8 cellular contexts compared by ENCODE assay signal in genomic region chr1:92831368-92831761, GRCh38. TPM values are rescaled to one million over a fixed set of nuclear protein-coding genes. Genes with fewer than 3 reads are reported as not detected.
DNase-seq lines count a peak whose midpoint lies in the region; ATAC-seq and TF ChIP-seq lines count a peak whose summit lies in the region.

No MANE protein-coding gene starts in this region.

- H3K27ac ChIP-seq in CD4-positive, alpha-beta memory T cell (ENCODE audit: low read depth, low read length) = peak overlapping the region; percentile 93
- H3K27ac ChIP-seq in HUES6 (ENCODE audit: low read depth, low read length) = no peak overlapping the region

- H3K4me3 Mint-ChIP-seq in CD4-positive, alpha-beta memory T cell = peak overlapping the region; percentile 31 to 100 (median 99)
- peak overlapping the region; percentile 93 to 100 (median 97) for H3K4me3 Mint-ChIP-seq in brain
- H3K4me3 Mint-ChIP-seq in nephron = peak overlapping the region; percentile 97 to 98 (median 98)

- POLR2A ChIA-PET in CD4-positive, alpha-beta memory T cell (lab: Charles Lee; ENCODE audit: partially characterized antibody) = interaction anchor here (0.7 to 2.5 kb wide), 19 partner anchors 9 to 1048 kb away, joined by 3 to 60 read pairs (median 5); partner anchors contain the start of genes DIPK1A, DNTTIP2, DR1 and MTF2

- H3K36me3 ChIP-seq in CD4-positive, alpha-beta memory T cell (ENCODE audit: insufficient read depth, low read length) = peaks cover 14% of the 10 kb centered on the region
- H3K36me3 ChIP-seq in HUES6 (ENCODE audit: control insufficient read depth, insufficient read depth, low read length) = peaks cover 42% of the 10 kb centered on the region

- H3K4me1 ChIP-seq in CD4-positive, alpha-beta memory T cell (ENCODE audit: insufficient read depth, low read length) = peaks cover 41% of the 10 kb centered on the region
- H3K4me1 ChIP-seq in HUES6 (ENCODE audit: control insufficient read depth, insufficient read depth, low read length) = peaks cover 7% of the 10 kb centered on the region

- peaks cover 0 to 3% (median 0%) of the 10 kb centered on the region in 8 donors for H3K9me3 Mint-ChIP-seq in CD4-positive, alpha-beta memory T cell
- H3K9me3 Mint-ChIP-seq in brain (peaks cover 0 to 5% (median 0%) of the 10 kb centered on the region in 5 experiments), nephron (no peaks in the 10 kb centered on the region)

- no peaks in the 10 kb centered on the region for H3K27me3 ChIP-seq in CD4-positive, alpha-beta memory T cell (ENCODE audit: insufficient read depth, low read length)
- no peaks in the 10 kb centered on the region for H3K27me3 ChIP-seq in HUES6 (ENCODE audit: control insufficient read depth, insufficient read depth, low read length)

- no peak for TF ChIP-seq CTCF in brain (conservative IDR thresholded peaks at IDR 0.05)
- no peak for TF ChIP-seq CTCF in nephron (IDR thresholded peaks at IDR 0.05; ENCODE audit: unreplicated experiment in 3 of 3)

- intact Hi-C loops in CD4-positive, alpha-beta memory T cell (cut with micrococcal nuclease) = loop anchor here (1.0 to 5.0 kb wide), 4 partner anchors 344 to 1078 kb away; partner anchors contain the start of genes CCDC18, GCLM, GFI1 and TMED5

- CTCF ChIA-PET in CD4-positive, alpha-beta memory T cell (lab: Charles Lee; ENCODE audit: partially characterized antibody) = interaction anchor here (0.6 to 3.0 kb wide), 19 partner anchors 8 to 1013 kb away, joined by 3 to 15 read pairs (median 6); partner anchors contain the start of genes DIPK1A and MTF2

- no peak for ATAC-seq in HG03045 (IDR thresholded peaks at IDR 0.05; ENCODE audit: unreplicated experiment)

- peaks cover 0 to 1% of the 10 kb centered on the region in 2 donors for H3K27me3 Mint-ChIP-seq in CD4-positive, alpha-beta memory T cell
- H3K27me3 Mint-ChIP-seq in brain (peaks cover 11% of the 10 kb centered on the region), nephron (ENCODE audit: low read depth) (no peaks in the 10 kb centered on the region)

- H3K36me3 Mint-ChIP-seq in CD4-positive, alpha-beta memory T cell = peaks cover 26 to 47% of the 10 kb centered on the region in 2 donors
- H3K36me3 Mint-ChIP-seq in brain (peaks cover 45% of the 10 kb centered on the region), nephron (ENCODE audit: low read depth) (peaks cover 37% of the 10 kb centered on the region)

- H3K4me3 ChIP-seq in CD4-positive, alpha-beta memory T cell (ENCODE audit: low read length in 2 of 2) = peak overlapping the region in 1 of 2 donors; percentile 100
- peak overlapping the region; percentile 91 for H3K4me3 ChIP-seq in HUES6 (ENCODE audit: low read depth, low read length)

- H3K4me1 Mint-ChIP-seq in CD4-positive, alpha-beta memory T cell = peaks cover 34 to 49% (median 42%) of the 10 kb centered on the region in 4 donors
- H3K4me1 Mint-ChIP-seq in brain (peaks cover 43% of the 10 kb centered on the region), nephron (peaks cover 40% of the 10 kb centered on the region)

- H3K9me3 ChIP-seq in CD4-positive, alpha-beta memory T cell (ENCODE audit: control insufficient read depth in 1 of 2, low read length in 2 of 2) = no peaks in the 10 kb centered on the region
- no peaks in the 10 kb centered on the region for H3K9me3 ChIP-seq in HUES6 (ENCODE audit: control insufficient read depth, insufficient read depth, low read depth, low read length)

- peak overlapping the region; percentile 8 to 100 (median 99) for H3K27ac Mint-ChIP-seq in CD4-positive, alpha-beta memory T cell
- H3K27ac Mint-ChIP-seq in brain (peak overlapping the region; percentile 98 to 100 (median 99)), nephron (peak overlapping the region; percentile 98 to 99 (median 99))

- no peak overlapping the region for H3K9ac ChIP-seq in HUES6 (ENCODE audit: low read length)

- no peak for DNase-seq in CD4-positive, alpha-beta memory T cell
- no peak for DNase-seq in NCI-H187 treated with DMSO at 0.1 percent for 48 hours (lab: John Stamatoyannopoulos, UW)
- no peak for DNase-seq in NCI-H187 (lab: John Stamatoyannopoulos, UW)
- DNase-seq in amniotic stem cell (lab: John Stamatoyannopoulos, UW) = no peak

RNA-seq across cellular contexts. Expression of gene RPL5, which starts 0.5 kb away (rescaled TPM):
- 1,000 to 10,000 TPM; 1,501 to 1,588 TPM for total RNA-seq in CD4-positive, alpha-beta memory T cell
- 1,000 to 10,000 TPM; 1,927 to 2,646 TPM for polyA plus RNA-seq in CD4-positive, alpha-beta memory T cell
- polyA plus RNA-seq in brain (ENCODE audit: insufficient read depth, low read depth, low replicate concordance) = 1,031 TPM

RNA-seq across cellular contexts. Expression of gene EVI5, which starts 46.5 kb away (rescaled TPM):
- total RNA-seq in CD4-positive, alpha-beta memory T cell = 1 to 10 TPM in 1 of 2 experiments, under 1 TPM in 1; 0.93 to 1.7 TPM
- under 1 TPM; 0.16 to 0.21 TPM for polyA plus RNA-seq in CD4-positive, alpha-beta memory T cell
- polyA plus RNA-seq in brain (ENCODE audit: insufficient read depth, low read depth, low replicate concordance) = 1.5 TPM
